ENCODE assay signal across 8 cellular contexts in genomic region chr1:33348676-33349080, GRCh38. TPM values are rescaled to one million over a fixed set of nuclear protein-coding genes. Genes with fewer than 3 reads are reported as not detected.
A peak's percentile ranks its signal among the peaks of the same experiment; 100 is the strongest.
DNase-seq lines count a peak whose midpoint lies in the region; ATAC-seq and TF ChIP-seq lines count a peak whose summit lies in the region.

No MANE protein-coding gene starts in this region.

- DNase-seq in ELR (ENCODE audit: low read depth) (peak; percentile 52), RKO (ENCODE audit: low spot score) (peak; percentile 64), midbrain (lab: John Stamatoyannopoulos, UW) (peak; percentile 51), GM10266 (ENCODE audit: extremely low spot score) (no peak), NCI-H2081 (lab: John Stamatoyannopoulos, UW) (no peak)

- peak overlapping the region; percentile 86 for H3K27ac ChIP-seq in cingulate gyrus (ENCODE audit: low read depth, low read length)
- H3K27ac ChIP-seq in temporal lobe (ENCODE audit: low read depth, low read length) = peak overlapping the region; percentile 81

- ATAC-seq in GM21825 (IDR thresholded peaks at IDR 0.05; ENCODE audit: unreplicated experiment) = no peak

- no peak for TF ChIP-seq CTCF in GM10266 (IDR thresholded peaks at IDR 0.05; ENCODE audit: control insufficient read depth, insufficient read depth, low read depth, missing control alignments)

RNA-seq across cellular contexts. Expression of gene A3GALT2, which starts 27.8 kb away (rescaled TPM):
- not detected for total RNA-seq in temporal lobe

Comparison
In these comparisons a context has a peak if more than half of its experiments do, and no peak if none do; other contexts are left out.
1. DNase-seq: peak in ELR (single experiment), RKO (single experiment) and midbrain (single experiment); none in GM10266 (single experiment) and NCI-H2081 (0 of 2).